ENCODE assay signal across 12 cellular contexts in the genomic region with DNA sequence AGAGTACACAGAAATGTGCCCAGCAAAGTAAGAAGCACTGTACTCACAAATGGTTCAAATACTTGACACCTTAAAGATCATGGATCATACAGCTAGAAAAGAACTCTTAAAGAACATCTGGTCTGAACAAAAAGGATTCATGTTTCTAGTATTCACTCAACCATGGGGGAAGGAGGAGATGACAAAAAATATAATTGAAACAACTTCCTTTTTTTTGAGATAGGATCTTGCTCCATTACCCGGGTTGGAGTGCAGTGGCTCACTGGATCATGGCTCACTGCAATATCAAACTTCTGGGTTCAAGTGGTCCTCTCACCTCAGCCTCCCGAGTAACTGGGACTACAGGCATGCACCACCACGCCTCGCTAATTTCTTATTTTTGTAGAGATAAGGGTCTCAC. TPM values are rescaled to one million over a fixed set of nuclear protein-coding genes. Genes with fewer than 3 reads are reported as not detected.
DNase-seq lines count a peak whose midpoint lies in the region; ATAC-seq and TF ChIP-seq lines count a peak whose summit lies in the region.
"Had no signal": no experiment of that assay in that cellular context is flagged by ENCODE, and none has a peak within 500 bp of the region (broad histone marks: within the 10 kb centered on the region; RNA-seq: fewer than 3 reads in every experiment).

No MANE protein-coding gene starts in this region.

- H3K4me3 Mint-ChIP-seq in activated naive CD4-positive, alpha-beta T cell treated with anti-CD3 and anti-CD28 coated beads, Interleukin-2, amount 50 U/mL, for 24 hours, result peak overlapping the region; percentile 57
- H3K4me3 Mint-ChIP-seq in effector memory CD8-positive, alpha-beta T cell, result peak overlapping the region; percentile 24 to 62
- H3K4me3 Mint-ChIP-seq in type B pancreatic cell, result no peak overlapping the region

- H3K27ac Mint-ChIP-seq in activated naive CD4-positive, alpha-beta T cell treated with anti-CD3 and anti-CD28 coated beads, Interleukin-2, amount 50 U/mL, for 24 hours, result no peak overlapping the region
- no peak overlapping the region for H3K27ac Mint-ChIP-seq in activated naive CD4-positive, alpha-beta T cell treated with anti-CD3 and anti-CD28 coated beads, Interleukin-2, amount 50 U/mL, for 72 hours
- peak overlapping the region; percentile 75 for H3K27ac Mint-ChIP-seq in effector memory CD8-positive, alpha-beta T cell
- H3K27ac Mint-ChIP-seq in type B pancreatic cell, result peak overlapping the region; percentile 4

- peaks cover 85% of the 10 kb centered on the region for H3K4me1 Mint-ChIP-seq in activated naive CD4-positive, alpha-beta T cell treated with anti-CD3 and anti-CD28 coated beads, Interleukin-2, amount 50 U/mL, for 24 hours
- peaks cover 60 to 79% of the 10 kb centered on the region in 2 donors for H3K4me1 Mint-ChIP-seq in effector memory CD8-positive, alpha-beta T cell (ENCODE audit: low read depth in 2 of 2)
- H3K4me1 Mint-ChIP-seq in type B pancreatic cell (ENCODE audit: unreplicated experiment), result peaks cover 50% of the 10 kb centered on the region

- H3K27me3 Mint-ChIP-seq in activated naive CD4-positive, alpha-beta T cell treated with anti-CD3 and anti-CD28 coated beads, Interleukin-2, amount 50 U/mL, for 24 hours, result no peaks in the 10 kb centered on the region
- no peaks in the 10 kb centered on the region for H3K27me3 Mint-ChIP-seq in effector memory CD8-positive, alpha-beta T cell
- H3K27me3 Mint-ChIP-seq in type B pancreatic cell, result no peaks in the 10 kb centered on the region

- DNase-seq in activated naive CD4-positive, alpha-beta T cell treated with anti-CD3 and anti-CD28 coated beads, Interleukin-2, amount 50 U/mL, for 72 hours (ENCODE audit: low spot score in 2 of 2), result no peak
- DNase-seq in NOMO-1 treated with dmso at 0.1 percent for 144 hours (lab: John Stamatoyannopoulos, UW; ENCODE audit: unreplicated experiment), result peak; percentile 6
- DNase-seq in effector memory CD8-positive, alpha-beta T cell, result no peak
- no peak for DNase-seq in type B pancreatic cell (ENCODE audit: extremely low spot score, unreplicated experiment)
- DNase-seq: activated CD4-positive, alpha-beta T cell treated with anti-CD3 and anti-CD28 coated beads for 4 hours; NCI-H2107; NK-92 treated with Interleukin-12 subunit alpha and Interleukin-12 subunit beta, amount 100 ng/mL, for 24 hours; stimulated activated CD8-positive, alpha-beta memory T cell treated with anti-CD3 and anti-CD28 coated beads, Interleukin-4, amount 100 ng/mL, for 48 hours had no signal

- H3K36me3 Mint-ChIP-seq in activated naive CD4-positive, alpha-beta T cell treated with anti-CD3 and anti-CD28 coated beads, Interleukin-2, amount 50 U/mL, for 24 hours, result peaks cover 32% of the 10 kb centered on the region
- peaks cover 53 to 72% of the 10 kb centered on the region in 2 donors for H3K36me3 Mint-ChIP-seq in activated naive CD4-positive, alpha-beta T cell treated with anti-CD3 and anti-CD28 coated beads, Interleukin-2, amount 50 U/mL, for 72 hours
- H3K36me3 Mint-ChIP-seq in effector memory CD8-positive, alpha-beta T cell (ENCODE audit: insufficient read depth), result peaks cover 55% of the 10 kb centered on the region
- H3K36me3 Mint-ChIP-seq in type B pancreatic cell, result peaks cover 65% of the 10 kb centered on the region

- no peaks in the 10 kb centered on the region for H3K9me3 Mint-ChIP-seq in activated naive CD4-positive, alpha-beta T cell treated with anti-CD3 and anti-CD28 coated beads, Interleukin-2, amount 50 U/mL, for 24 hours
- H3K9me3 Mint-ChIP-seq in activated naive CD4-positive, alpha-beta T cell treated with anti-CD3 and anti-CD28 coated beads, Interleukin-2, amount 50 U/mL, for 72 hours, result no peaks in the 10 kb centered on the region
- no peaks in the 10 kb centered on the region for H3K9me3 Mint-ChIP-seq in effector memory CD8-positive, alpha-beta T cell
- peaks cover 9% of the 10 kb centered on the region for H3K9me3 Mint-ChIP-seq in type B pancreatic cell

- no peak for ATAC-seq in activated naive CD4-positive, alpha-beta T cell treated with anti-CD3 and anti-CD28 coated beads, Interleukin-2, amount 50 U/mL, for 72 hours
- ATAC-seq in effector memory CD8-positive, alpha-beta T cell (replicated peaks), result no peak
- ATAC-seq in GM18498 (IDR thresholded peaks at IDR 0.05; ENCODE audit: unreplicated experiment) (no peak), HG03159 (IDR thresholded peaks at IDR 0.05; ENCODE audit: unreplicated experiment) (no peak), GM19035 (IDR thresholded peaks at IDR 0.05; ENCODE audit: unreplicated experiment) (no peak)

- TF ChIP-seq CTCF in type B pancreatic cell (conservative IDR thresholded peaks at IDR 0.05), result no peak

RNA-seq across cellular contexts. Expression of a gene that starts 6.0 kb away (rescaled TPM):
- total RNA-seq in activated naive CD4-positive, alpha-beta T cell treated with anti-CD3 and anti-CD28 coated beads, Interleukin-2, amount 50 U/mL, for 72 hours, result 100 to 1,000 TPM; 204 to 221 TPM
- total RNA-seq in type B pancreatic cell (ENCODE audit: low replicate concordance), result 130 and 165 TPM in 2 replicates

Comparison
In these comparisons a context has a peak if more than half of its experiments do, and no peak if none do; other contexts are left out.
1. H3K27ac Mint-ChIP-seq: peak in effector memory CD8-positive, alpha-beta T cell (2 of 2) and type B pancreatic cell (single experiment); none in activated naive CD4-positive, alpha-beta T cell treated with anti-CD3 and anti-CD28 coated beads, Interleukin-2, amount 50 U/mL, for 24 hours (single experiment) and activated naive CD4-positive, alpha-beta T cell treated with anti-CD3 and anti-CD28 coated beads, Interleukin-2, amount 50 U/mL, for 72 hours (0 of 2).